Comparison of ENCODE assay signal across 34 cellular contexts in the genomic region with DNA sequence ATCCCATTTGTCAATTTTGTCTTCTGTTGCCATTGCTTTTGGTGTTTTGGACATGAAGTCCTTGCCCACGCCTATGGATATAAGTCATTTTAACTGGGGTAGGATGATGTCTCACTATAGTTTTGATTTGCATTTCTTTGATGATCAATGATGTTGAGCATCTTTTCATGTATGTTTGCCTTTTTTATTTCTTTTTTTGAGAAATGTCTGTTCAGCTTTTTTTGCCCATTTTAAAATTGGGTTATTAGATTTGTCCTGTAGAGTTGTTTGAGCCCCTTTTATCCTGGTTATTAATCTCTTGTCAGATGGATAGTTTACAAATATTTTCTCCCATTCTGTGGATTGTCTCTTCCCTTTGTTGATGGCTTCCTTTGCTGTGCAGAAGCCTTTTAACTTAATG.
DNase-seq lines count a peak whose midpoint lies in the region; ATAC-seq, FAIRE-seq and TF ChIP-seq lines count a peak whose summit lies in the region.
"Had no signal": no experiment of that assay in that cellular context is flagged by ENCODE, and none has a peak within 500 bp of the region (broad histone marks: within the 10 kb centered on the region; RNA-seq: fewer than 3 reads in every experiment).

No MANE protein-coding gene starts in this region.

- no peak for DNase-seq in HepG2 (ENCODE audit: low spot score)
- no peak for DNase-seq in right lobe of liver
- no peak for DNase-seq in A549 (ENCODE audit: low read depth in 1 of 2, low spot score in 1 of 2)
- DNase-seq in K562 (ENCODE audit: extremely low read depth in 1 of 4, low spot score in 3 of 4) = no peak
- DNase-seq in COLO668 (lab: John Stamatoyannopoulos, UW; ENCODE audit: unreplicated experiment) = no peak
- no peak for DNase-seq in foreskin melanocyte
- DNase-seq in T1000 (lab: John Stamatoyannopoulos, UW) = no peak
- DNase-seq: 8988T; ACHN; AML-193; BE2C; C1 segment of cervical spinal cord; Caco-2; Calu3; CD4-positive, alpha-beta memory T cell; CD4-positive, alpha-beta T cell; CD4-positive, CD25-positive, alpha-beta regulatory T cell; CD8-positive, alpha-beta memory T cell; CD8-positive, alpha-beta T cell; COR-L47; DMS 273 treated with DMSO at 0.1 percent for 48 hours; DMS153; DMS53; DMS79; DMS79 treated with DMSO at 0.1 percent for 48 hours; DND-41; EL had no signal

- no peak for TF ChIP-seq EP300 in HepG2 (IDR thresholded peaks at IDR 0.05; ENCODE audit: low read depth in 2 of 2, low read length in 2 of 2)
- no peak for TF ChIP-seq EP300 in HepG2 (CRISPR knock-in tag; IDR thresholded peaks at IDR 0.05; ENCODE audit: borderline replicate concordance)
- TF ChIP-seq EP300 in A549 (IDR thresholded peaks at IDR 0.05) = no peak
- TF ChIP-seq EP300 in K562 (IDR thresholded peaks at IDR 0.05; ENCODE audit: low read length) = no peak

- TF ChIP-seq POLR2A in HepG2 (IDR thresholded peaks at IDR 0.05; ENCODE audit: insufficient read depth in 1 of 2, low read depth in 2 of 2, low read length in 2 of 2) (no peak), right lobe of liver (IDR thresholded peaks at IDR 0.05) (no peak), A549 (IDR thresholded peaks at IDR 0.05; ENCODE audit: low read length) (no peak), K562 (conservative IDR thresholded peaks at IDR 0.05) (no peak)

- POLR2A ChIA-PET in HepG2 (lab: Yijun Ruan, JAX) = no interaction called here
- POLR2A ChIA-PET in A549 (lab: Yijun Ruan, JAX) = no interaction called here
- POLR2A ChIA-PET in K562 (lab: Yijun Ruan, JAX) = no interaction called here

- H2AFZ ChIP-seq in HepG2 (ENCODE audit: low read length) (no peak overlapping the region), K562 (ENCODE audit: low read depth, low read length) (no peak overlapping the region)

- no peaks in the 10 kb centered on the region for H3K9me3 ChIP-seq in HepG2 (ENCODE audit: low read length)
- H3K9me3 ChIP-seq in right lobe of liver = peaks cover 0 to 9% (median 0%) of the 10 kb centered on the region in 4 donors
- H3K9me3 ChIP-seq in A549 = no peaks in the 10 kb centered on the region
- no peaks in the 10 kb centered on the region; the same call in 1 of the 2 replicates for H3K9me3 ChIP-seq in K562 (replicated peaks; ENCODE audit: control insufficient read depth, insufficient read depth, low read depth, low read length)
- H3K9me3 ChIP-seq: BE2C had no signal

- 95% methylated on average over 1 of the region's 1 CpG for WGBS in HepG2 (ENCODE audit: low lambda C conversion rate)
- 85% methylated on average over 1 of the region's 1 CpG for WGBS in right lobe of liver (ENCODE audit: insufficient coverage, low coverage, low lambda C conversion rate, missing lambda C conversion rate)
- 86% methylated on average over 1 of the region's 1 CpG for WGBS in A549 (ENCODE audit: missing lambda C conversion rate)
- 70% methylated on average over 1 of the region's 1 CpG for whole genome bisulfite sequencing in K562 (ENCODE audit: insufficient coverage, low coverage, missing lambda C conversion rate)

- H3K9ac ChIP-seq in HepG2 (ENCODE audit: insufficient read depth, low read depth, low read length) = no peak overlapping the region
- no peak overlapping the region for H3K9ac ChIP-seq in K562 (ENCODE audit: insufficient read depth in 1 of 2, low read depth in 2 of 2, low read length in 2 of 2)
- H3K9ac ChIP-seq: BLaER1; BLaER1 treated with 17β-estradiol and CSF1 and Interleukin-3, amounts not matched to agents 10 nM and 100 nM had no signal

- H3K27me3 ChIP-seq in HepG2 (ENCODE audit: control insufficient read depth in 1 of 2, insufficient read depth in 2 of 2, low read length in 2 of 2) (no peaks in the 10 kb centered on the region), right lobe of liver (no peaks in the 10 kb centered on the region), K562 (ENCODE audit: control insufficient read depth in 2 of 2, insufficient read depth in 2 of 2, low read length in 2 of 2) (no peaks in the 10 kb centered on the region)
- H3K27me3 ChIP-seq: BE2C; BLaER1; BLaER1 treated with 17β-estradiol and CSF1 and Interleukin-3, amounts not matched to agents 10 nM and 100 nM had no signal

- H3K4me3 ChIP-seq in HepG2 (replicated peaks in 1 of 3; ENCODE audit: insufficient read depth in 1 of 3, low read depth in 2 of 3, low read length in 3 of 3) = no peak overlapping the region
- no peak overlapping the region for H3K4me3 ChIP-seq in right lobe of liver
- no peak overlapping the region for H3K4me3 ChIP-seq in A549
- no peak overlapping the region for H3K4me3 ChIP-seq in K562
- H3K4me3 ChIP-seq: BLaER1; BLaER1 treated with 17β-estradiol and CSF1 and Interleukin-3, amounts not matched to agents 10 nM and 100 nM had no signal

- ATAC-seq in HepG2 (no peak), right lobe of liver (no peak), A549 (no peak), K562 (no peak)
- ATAC-seq: CD8-positive, alpha-beta T cell had no signal

- TF ChIP-seq CTCF in HepG2 (CRISPR knock-in tag; IDR thresholded peaks at IDR 0.05) = no peak
- TF ChIP-seq CTCF in right lobe of liver (IDR thresholded peaks at IDR 0.05) = no peak
- no peak for TF ChIP-seq CTCF in A549 (IDR thresholded peaks at IDR 0.05)
- TF ChIP-seq CTCF in K562 (IDR thresholded peaks at IDR 0.05 in 2 of 3, conservative IDR thresholded peaks at IDR 0.05 in 1 of 3; ENCODE audit: insufficient read depth in 2 of 3, low read depth in 1 of 3, low read length in 3 of 3) = no peak

- TF ChIP-seq RAD21 in HepG2 (CRISPR knock-in tag; IDR thresholded peaks at IDR 0.05) = no peak
- TF ChIP-seq RAD21 in A549 (conservative IDR thresholded peaks at IDR 0.05 in 1 of 2, IDR thresholded peaks at IDR 0.05 in 1 of 2) = no peak
- TF ChIP-seq RAD21 in K562 (CRISPR knock-in tag; conservative IDR thresholded peaks at IDR 0.05 in 1 of 2, IDR thresholded peaks at IDR 0.05 in 1 of 2) = no peak

- H3K27ac ChIP-seq in HepG2 (ENCODE audit: extremely low read length, insufficient read depth, low read length) (no peak overlapping the region), right lobe of liver (no peak overlapping the region), A549 (no peak overlapping the region), K562 (ENCODE audit: extremely low read depth, low read depth, low read length) (no peak overlapping the region)
- H3K27ac ChIP-seq: 22Rv1; BLaER1; BLaER1 treated with 17β-estradiol and CSF1 and Interleukin-3, amounts not matched to agents 10 nM and 100 nM; C4-2B had no signal

- in situ Hi-C loops in HepG2 (cut with HindIII; ENCODE audit: extremely low pct_ligation_motif_present, low pct_unique_long_range_greater_than_20kb) (no loop called here), K562 (cut with MboI) (no loop called here)

- CTCF ChIA-PET in HepG2 (lab: Yijun Ruan, JAX; ENCODE audit: low intra/inter-chr PET ratio, low total read pairs) (no interaction called here), A549 (lab: Yijun Ruan, JAX) (no interaction called here), K562 (lab: Yijun Ruan, JAX; ENCODE audit: low intra/inter-chr PET ratio) (no interaction called here)

- H3K79me2 ChIP-seq in HepG2 (ENCODE audit: insufficient read depth, low read length) (no peaks in the 10 kb centered on the region), K562 (ENCODE audit: control insufficient read depth, insufficient read depth, low read length) (no peaks in the 10 kb centered on the region)

- H3K9me1 ChIP-seq in K562 (ENCODE audit: control insufficient read depth, insufficient read depth, low read length) = no peaks in the 10 kb centered on the region

- no TSS peak for BruUV-seq in HepG2 (replicated peaks; lab: Mats Ljungman, UMichigan)
- BruUV-seq in K562 (replicated peaks; lab: Mats Ljungman, UMichigan) = no TSS peak

- no peak for FAIRE-seq in HepG2 (lab: Jason Lieb, UNC)
- FAIRE-seq in A204.1 (lab: Jason Lieb, UNC) = peak; percentile 23
- no peak for FAIRE-seq in A549 (lab: Jason Lieb, UNC)
- no peak for FAIRE-seq in K562 (lab: Jason Lieb, UNC)
- FAIRE-seq: D721Med, G401.6 had no signal

- H3K4me2 ChIP-seq in HepG2 (ENCODE audit: low read depth, low read length) (no peak overlapping the region), A549 (no peak overlapping the region), K562 (ENCODE audit: insufficient read depth, low read length) (no peak overlapping the region)
- H3K4me2 ChIP-seq: BLaER1; BLaER1 treated with 17β-estradiol and CSF1 and Interleukin-3, amounts not matched to agents 10 nM and 100 nM had no signal

- H3K4me1 ChIP-seq in HepG2 (ENCODE audit: insufficient read depth, low read length) (no peaks in the 10 kb centered on the region), right lobe of liver (peaks cover 0 to 8% (median 0%) of the 10 kb centered on the region in 4 donors), A549 (no peaks in the 10 kb centered on the region), K562 (replicated peaks in 1 of 2; ENCODE audit: control insufficient read depth in 2 of 2, insufficient read depth in 2 of 2, low read length in 2 of 2) (no peaks in the 10 kb centered on the region; a peak in 1 of 5 replicates)
- H3K4me1 ChIP-seq: BE2C, Caco-2 had no signal

- no peaks in the 10 kb centered on the region for H4K20me1 ChIP-seq in HepG2 (ENCODE audit: insufficient read depth, low read length)
- no peaks in the 10 kb centered on the region for H4K20me1 ChIP-seq in K562 (replicated peaks; ENCODE audit: control insufficient read depth, insufficient read depth, low read length)
- H4K20me1 ChIP-seq: BLaER1; BLaER1 treated with 17β-estradiol and CSF1 and Interleukin-3, amounts not matched to agents 10 nM and 100 nM had no signal

- intact Hi-C loops in HepG2 (cut with micrococcal nuclease; ENCODE audit: unreplicated experiment) = no loop called here
- intact Hi-C loops in right lobe of liver (cut with DNase I) = no loop called here
- intact Hi-C loops in K562 (cut with micrococcal nuclease) = no loop called here

- H3K36me3 ChIP-seq in HepG2 (replicated peaks in 1 of 2; ENCODE audit: control insufficient read depth in 1 of 2, insufficient read depth in 2 of 2, low read length in 2 of 2) (no peaks in the 10 kb centered on the region), right lobe of liver (no peaks in the 10 kb centered on the region), K562 (ENCODE audit: control insufficient read depth, insufficient read depth, low read length) (no peaks in the 10 kb centered on the region)
- H3K36me3 ChIP-seq: BE2C, BLaER1 had no signal

TF ChIP-seq in A549, 52 proteins besides CTCF, POLR2A, EP300 and RAD21 (continues in another document):
- TF ChIP-seq CBX8 (IDR thresholded peaks at IDR 0.05) = no peak

TF ChIP-seq in K562, 482 proteins besides CTCF, POLR2A, EP300 and RAD21 (continues in another document):
- TF ChIP-seq SRSF7 (optimal IDR thresholded peaks at IDR 0.05; ENCODE audit: low read depth, low read length) (no peak), PHTF2 (CRISPR knock-in tag; IDR thresholded peaks at IDR 0.05) (no peak), RBM17 (IDR thresholded peaks at IDR 0.05; ENCODE audit: borderline replicate concordance, low read depth, low read length) (no peak), C11orf30 (IDR thresholded peaks at IDR 0.05; ENCODE audit: low read depth) (peak; percentile 56; the same call in 1 of the 2 replicates), GTF2E2 (tag; IDR thresholded peaks at IDR 0.05) (no peak), ZNF668 (CRISPR knock-in tag; IDR thresholded peaks at IDR 0.05) (no peak), NFRKB (IDR thresholded peaks at IDR 0.05; ENCODE audit: low read depth) (no peak), ZC3H8 (IDR thresholded peaks at IDR 0.05) (no peak), KAT2B (IDR thresholded peaks at IDR 0.05; ENCODE audit: low read depth, low read length) (no peak), NFE2 (IDR thresholded peaks at IDR 0.05; ENCODE audit: low read depth) (no peak)

Comparison
In these comparisons a context has a peak if more than half of its experiments do, and no peak if none do; other contexts are left out.
1. Of the 241 proteins assayed by ChIP-seq in both HepG2 and K562: peak only in HepG2: MAFK; only in K562: MAFG; in both: none; in neither: 239.